ENCODE assay signal across 11 cellular contexts in genomic region chr18:23302852-23303527, GRCh38.
A peak's percentile ranks its signal among the peaks of the same experiment; 100 is the strongest.
DNase-seq lines count a peak whose midpoint lies in the region; ATAC-seq and TF ChIP-seq lines count a peak whose summit lies in the region.
"Had no signal": no experiment of that assay in that cellular context is flagged by ENCODE, and none has a peak within 500 bp of the region (broad histone marks: within the 10 kb centered on the region; RNA-seq: fewer than 3 reads in every experiment).

No MANE protein-coding gene starts in this region.

- H3K4me1 ChIP-seq in esophagus muscularis mucosa = peaks cover 0 to 6% (median 3%) of the 10 kb centered on the region in 4 donors

- no peak for TF ChIP-seq POLR2A in esophagus muscularis mucosa (IDR thresholded peaks at IDR 0.05; ENCODE audit: low read depth)

- no peaks in the 10 kb centered on the region for H3K9me3 ChIP-seq in esophagus muscularis mucosa

- H3K27ac Mint-ChIP-seq in activated CD4-positive, alpha-beta memory T cell treated with anti-CD3 and anti-CD28 coated beads for 36 hours = peak overlapping the region; percentile 15
- H3K27ac Mint-ChIP-seq in activated CD4-positive, alpha-beta memory T cell treated with anti-CD3 and anti-CD28 coated beads, Interleukin-2, amount 10 ng/mL, durations not matched to agents 7 days and 5 days = no peak overlapping the region

- H3K27ac ChIP-seq in esophagus muscularis mucosa (replicated peaks in 1 of 4) = no peak overlapping the region

- POLR2A ChIA-PET in activated CD4-positive, alpha-beta memory T cell treated with anti-CD3 and anti-CD28 coated beads for 36 hours (lab: Charles Lee) = no interaction called here
- POLR2A ChIA-PET in activated CD4-positive, alpha-beta memory T cell treated with anti-CD3 and anti-CD28 coated beads, Interleukin-2, amount 10 ng/mL, durations not matched to agents 7 days and 5 days (lab: Charles Lee) = no interaction called here

- no peak overlapping the region for H3K4me3 Mint-ChIP-seq in activated CD4-positive, alpha-beta memory T cell treated with anti-CD3 and anti-CD28 coated beads for 36 hours
- no peak overlapping the region for H3K4me3 Mint-ChIP-seq in activated CD4-positive, alpha-beta memory T cell treated with anti-CD3 and anti-CD28 coated beads, Interleukin-2, amount 10 ng/mL, durations not matched to agents 7 days and 5 days

- intact Hi-C loops in activated CD4-positive, alpha-beta memory T cell treated with anti-CD3 and anti-CD28 coated beads for 36 hours (cut with micrococcal nuclease) = no loop called here
- intact Hi-C loops in left colon (cut with DNase I, micrococcal nuclease) (no loop called here), esophagus muscularis mucosa (cut with DNase I) (loop anchor here (5.0 kb wide), 1 partner anchor 51 kb away; no protein-coding TSS in a partner anchor)

- H3K4me3 ChIP-seq in cardiac fibroblast (replicated peaks in 1 of 2; ENCODE audit: low read depth in 2 of 2, low read length in 2 of 2) = no peak overlapping the region
- H3K4me3 ChIP-seq in esophagus muscularis mucosa = no peak overlapping the region

- CTCF ChIA-PET in activated CD4-positive, alpha-beta memory T cell treated with anti-CD3 and anti-CD28 coated beads for 36 hours (lab: Charles Lee) = no interaction called here
- CTCF ChIA-PET in activated CD4-positive, alpha-beta memory T cell treated with anti-CD3 and anti-CD28 coated beads, Interleukin-2, amount 10 ng/mL, durations not matched to agents 7 days and 5 days (lab: Charles Lee) = no interaction called here

- H3K36me3 ChIP-seq in esophagus muscularis mucosa = peaks cover 0 to 1% (median under 1%) of the 10 kb centered on the region in 4 donors

- peaks cover 12% of the 10 kb centered on the region for H3K4me1 Mint-ChIP-seq in activated CD4-positive, alpha-beta memory T cell treated with anti-CD3 and anti-CD28 coated beads for 36 hours (ENCODE audit: low read depth)
- peaks cover 19% of the 10 kb centered on the region for H3K4me1 Mint-ChIP-seq in activated CD4-positive, alpha-beta memory T cell treated with anti-CD3 and anti-CD28 coated beads, Interleukin-2, amount 10 ng/mL, durations not matched to agents 7 days and 5 days

- no peaks in the 10 kb centered on the region for H3K27me3 Mint-ChIP-seq in activated CD4-positive, alpha-beta memory T cell treated with anti-CD3 and anti-CD28 coated beads for 36 hours
- no peaks in the 10 kb centered on the region for H3K27me3 Mint-ChIP-seq in activated CD4-positive, alpha-beta memory T cell treated with anti-CD3 and anti-CD28 coated beads, Interleukin-2, amount 10 ng/mL, durations not matched to agents 7 days and 5 days

- no peak for DNase-seq in activated CD4-positive, alpha-beta memory T cell treated with anti-CD3 and anti-CD28 coated beads for 36 hours
- no peak for DNase-seq in activated CD4-positive, alpha-beta memory T cell treated with anti-CD3 and anti-CD28 coated beads, Interleukin-2, amount 10 ng/mL, durations not matched to agents 7 days and 5 days
- peak; percentile 91 to 94 for DNase-seq in cardiac fibroblast (ENCODE audit: low read depth in 2 of 2)
- no peak for DNase-seq in left colon
- no peak for DNase-seq in C1 segment of cervical spinal cord (lab: John Stamatoyannopoulos, UW)
- DNase-seq in esophagus muscularis mucosa (ENCODE audit: extremely low spot score) = no peak
- no peak for DNase-seq in SKM-1 treated with dmso at 0.1 percent for 144 hours (lab: John Stamatoyannopoulos, UW; ENCODE audit: unreplicated experiment)
- DNase-seq: 8988T; activated effector memory CD4-positive, alpha-beta T cell treated with Interleukin-2 at 50 U/mL for 16 hours; MM.1S had no signal

- TF ChIP-seq CTCF in cardiac fibroblast (IDR thresholded peaks at IDR 0.05; ENCODE audit: low read depth, low read length) (no peak), esophagus muscularis mucosa (IDR thresholded peaks at IDR 0.05) (no peak)

- no peaks in the 10 kb centered on the region for H3K36me3 Mint-ChIP-seq in activated CD4-positive, alpha-beta memory T cell treated with anti-CD3 and anti-CD28 coated beads for 36 hours
- H3K36me3 Mint-ChIP-seq in activated CD4-positive, alpha-beta memory T cell treated with anti-CD3 and anti-CD28 coated beads, Interleukin-2, amount 10 ng/mL, durations not matched to agents 7 days and 5 days (ENCODE audit: low read depth) = peaks cover 8% of the 10 kb centered on the region

- 89% methylated on average over 8 of the region's 8 CpGs for WGBS in esophagus muscularis mucosa

- no peak for TF ChIP-seq EP300 in esophagus muscularis mucosa (IDR thresholded peaks at IDR 0.05)

- no peaks in the 10 kb centered on the region for H3K27me3 ChIP-seq in esophagus muscularis mucosa

- peak; percentile 81 for ATAC-seq in left colon
- no peak for ATAC-seq in HG03039 (IDR thresholded peaks at IDR 0.05; ENCODE audit: unreplicated experiment)

- H3K9me3 Mint-ChIP-seq in activated CD4-positive, alpha-beta memory T cell treated with anti-CD3 and anti-CD28 coated beads for 36 hours = no peaks in the 10 kb centered on the region
- no peaks in the 10 kb centered on the region for H3K9me3 Mint-ChIP-seq in activated CD4-positive, alpha-beta memory T cell treated with anti-CD3 and anti-CD28 coated beads, Interleukin-2, amount 10 ng/mL, durations not matched to agents 7 days and 5 days

Comparison
In these comparisons a context has a peak if more than half of its experiments do, and no peak if none do; other contexts are left out.
1. DNase-seq: peak in cardiac fibroblast (2 of 2); none in activated CD4-positive, alpha-beta memory T cell treated with anti-CD3 and anti-CD28 coated beads for 36 hours (single experiment), activated CD4-positive, alpha-beta memory T cell treated with anti-CD3 and anti-CD28 coated beads, Interleukin-2, amount 10 ng/mL, durations not matched to agents 7 days and 5 days (single experiment), left colon (0 of 2), C1 segment of cervical spinal cord (0 of 14), esophagus muscularis mucosa (single experiment) and SKM-1 treated with dmso at 0.1 percent for 144 hours (single experiment).